In genomic region chr3:41001556-41001955, GRCh38 we compare ENCODE assay signal across 15 cellular contexts.
DNase-seq lines count a peak whose midpoint lies in the region; TF ChIP-seq lines count a peak whose summit lies in the region.
"Had no signal": no experiment of that assay in that cellular context is flagged by ENCODE, and none has a peak within 500 bp of the region (broad histone marks: within the 10 kb centered on the region; RNA-seq: fewer than 3 reads in every experiment).

No MANE protein-coding gene starts in this region.

- H3K36me3 ChIP-seq in tibial artery: no peaks in the 10 kb centered on the region

- TF ChIP-seq CTCF in tibial artery (IDR thresholded peaks at IDR 0.05): no peak

- DNase-seq in NCI-H187 treated with DMSO at 0.1 percent for 48 hours (lab: John Stamatoyannopoulos, UW) (peak; percentile 5), NCI-H187 (lab: John Stamatoyannopoulos, UW) (no peak), DMS53 (lab: John Stamatoyannopoulos, UW) (peak; percentile 81), NCI-H510A (lab: John Stamatoyannopoulos, UW) (peak; percentile 65), tibial artery (no peak), NCI-H2227 treated with DMSO at 0.1 percent for 48 hours (lab: John Stamatoyannopoulos, UW) (no peak)
- no peak for DNase-seq in stimulated activated CD4-positive, alpha-beta T cell treated with anti-CD3 and anti-CD28 coated beads, Interleukin-15, amount 100 ng/mL, for 24 hours
- DNase-seq: AML-193, C1 segment of cervical spinal cord, H7, MV-4-11, NCI-H1930, NCI-H446, NCI-H82, Right ventricle myocardium superior had no signal

- H3K4me3 ChIP-seq in tibial artery: no peak overlapping the region

- peak overlapping the region; percentile 65 to 69 for H3K27ac ChIP-seq in tibial artery

- intact Hi-C loops in tibial artery (cut with DNase I; ENCODE audit: low total_unique reads): loop anchor here (2.0 to 10.0 kb wide), 4 partner anchors 31 to 223 kb away; partner anchors contain the start of gene CTNNB1

- no peaks in the 10 kb centered on the region for H3K27me3 ChIP-seq in tibial artery

- H3K9me3 ChIP-seq in tibial artery: no peaks in the 10 kb centered on the region

- peaks cover 4 to 64% (median 38%) of the 10 kb centered on the region in 4 donors for H3K4me1 ChIP-seq in tibial artery

Comparison
In these comparisons a context has a peak if more than half of its experiments do, and no peak if none do; other contexts are left out.
1. DNase-seq: peak in NCI-H187 treated with DMSO at 0.1 percent for 48 hours (single experiment), DMS53 (single experiment) and NCI-H510A (single experiment); none in NCI-H187 (0 of 2), tibial artery (0 of 2), stimulated activated CD4-positive, alpha-beta T cell treated with anti-CD3 and anti-CD28 coated beads, Interleukin-15, amount 100 ng/mL, for 24 hours (single experiment) and NCI-H2227 treated with DMSO at 0.1 percent for 48 hours (single experiment).